15 cellular contexts compared by ENCODE assay signal in the genomic region with DNA sequence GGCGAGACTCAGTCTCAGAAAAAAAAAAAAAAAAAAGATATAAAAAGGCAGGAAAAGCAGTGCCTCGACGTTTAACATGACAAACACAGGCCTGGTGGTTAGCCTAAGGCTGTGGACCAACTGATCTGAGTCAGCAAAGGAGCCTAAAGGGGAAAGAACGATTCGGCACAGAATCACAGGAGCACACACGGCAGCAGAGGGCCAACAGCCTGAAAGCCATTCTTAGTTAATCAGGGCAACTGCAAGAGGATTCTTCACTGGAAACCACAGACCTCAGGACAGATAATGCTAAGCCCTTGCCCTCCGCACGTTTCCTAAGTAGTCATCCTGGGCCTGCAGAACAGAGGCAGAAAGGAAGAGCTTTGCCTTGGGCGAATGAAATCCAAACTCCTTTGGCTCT. TPM values are rescaled to one million over a fixed set of nuclear protein-coding genes. Genes with fewer than 3 reads are reported as not detected.
DNase-seq lines count a peak whose midpoint lies in the region; ATAC-seq and TF ChIP-seq lines count a peak whose summit lies in the region.
"Had no signal": no experiment of that assay in that cellular context is flagged by ENCODE, and none has a peak within 500 bp of the region (broad histone marks: within the 10 kb centered on the region; RNA-seq: fewer than 3 reads in every experiment).

No MANE protein-coding gene starts in this region.

- peak overlapping the region; percentile 50; the same call in 1 of the 2 replicates for H3K27ac ChIP-seq in SK-N-MC
- H3K27ac ChIP-seq in neural progenitor cell, result no peak overlapping the region
- H3K27ac ChIP-seq: upper lobe of right lung had no signal

- no peaks in the 10 kb centered on the region for H3K27me3 ChIP-seq in neural progenitor cell
- H3K27me3 ChIP-seq: upper lobe of right lung had no signal

- no peak overlapping the region for H3K4me3 Mint-ChIP-seq in neural progenitor cell
- H3K4me3 Mint-ChIP-seq in activated CD4-positive, alpha-beta T cell treated with anti-CD3 and anti-CD28 coated beads, Interleukin-2, amount 10 ng/mL, durations not matched to agents 24 days and 14 days, result no peak overlapping the region
- H3K4me3 Mint-ChIP-seq: CD14-positive monocyte had no signal

- peaks cover 21% of the 10 kb centered on the region for H3K4me1 ChIP-seq in neural progenitor cell

- peaks cover 17% of the 10 kb centered on the region for H3F3A ChIP-seq in neural progenitor cell (ENCODE audit: low read depth)

- no peak overlapping the region for H3K27ac Mint-ChIP-seq in neural progenitor cell
- no peak overlapping the region for H3K27ac Mint-ChIP-seq in activated CD4-positive, alpha-beta T cell treated with anti-CD3 and anti-CD28 coated beads, Interleukin-2, amount 10 ng/mL, durations not matched to agents 24 days and 14 days

- H3K9me3 Mint-ChIP-seq in neural progenitor cell, result no peaks in the 10 kb centered on the region
- no peaks in the 10 kb centered on the region for H3K9me3 Mint-ChIP-seq in activated CD4-positive, alpha-beta T cell treated with anti-CD3 and anti-CD28 coated beads, Interleukin-2, amount 10 ng/mL, durations not matched to agents 24 days and 14 days
- H3K9me3 Mint-ChIP-seq: brain, CD14-positive monocyte had no signal

- H3K27me3 Mint-ChIP-seq in neural progenitor cell (ENCODE audit: insufficient read depth, low read depth), result peaks cover 5% of the 10 kb centered on the region
- no peaks in the 10 kb centered on the region for H3K27me3 Mint-ChIP-seq in activated CD4-positive, alpha-beta T cell treated with anti-CD3 and anti-CD28 coated beads, Interleukin-2, amount 10 ng/mL, durations not matched to agents 24 days and 14 days
- H3K27me3 Mint-ChIP-seq: brain had no signal

- H2AFZ ChIP-seq in neural progenitor cell (replicated peaks), result no peak overlapping the region

- H3K4me2 ChIP-seq in neural progenitor cell, result no peak overlapping the region

- peak; percentile 82 for DNase-seq in ELR (ENCODE audit: low read depth)
- DNase-seq in SK-N-MC (ENCODE audit: low read depth, low spot score), result no peak
- peak; percentile 16 to 41 for DNase-seq in erythroblast (lab: John Stamatoyannopoulos, UW)
- peak; percentile 23 for DNase-seq in neural progenitor cell (ENCODE audit: low spot score)
- DNase-seq in activated CD8-positive, alpha-beta memory T cell treated with anti-CD3 and anti-CD28 coated beads for 24 hours, result no peak
- no peak for DNase-seq in activated CD4-positive, alpha-beta T cell treated with anti-CD3 and anti-CD28 coated beads, Interleukin-2, amount 10 ng/mL, durations not matched to agents 24 days and 14 days
- no peak for DNase-seq in NCI-H1694 (lab: John Stamatoyannopoulos, UW)
- DNase-seq: Karpas-422, midbrain, NCI-H2227 treated with DMSO at 0.1 percent for 48 hours, right cardiac atrium, upper lobe of right lung had no signal

- TF ChIP-seq POLR2A in erythroblast (IDR thresholded peaks at IDR 0.05; ENCODE audit: low read length), result no peak

- H3K36me3 ChIP-seq in SK-N-MC (ENCODE audit: insufficient read depth, low read length) (peaks cover 15% of the 10 kb centered on the region; the same call in 1 of the 2 replicates), neural progenitor cell (no peaks in the 10 kb centered on the region)

- peaks cover 80% of the 10 kb centered on the region for H4K20me1 ChIP-seq in neural progenitor cell (ENCODE audit: low read depth)

- peaks cover 69% of the 10 kb centered on the region for H3K79me2 ChIP-seq in neural progenitor cell (ENCODE audit: low read depth)

- peaks cover 23% of the 10 kb centered on the region for H3K4me1 Mint-ChIP-seq in neural progenitor cell
- H3K4me1 Mint-ChIP-seq in activated CD4-positive, alpha-beta T cell treated with anti-CD3 and anti-CD28 coated beads, Interleukin-2, amount 10 ng/mL, durations not matched to agents 24 days and 14 days, result peaks cover 4% of the 10 kb centered on the region

- intact Hi-C loops in activated CD4-positive, alpha-beta T cell treated with anti-CD3 and anti-CD28 coated beads, Interleukin-2, amount 10 ng/mL, durations not matched to agents 24 days and 14 days (cut with micrococcal nuclease), result no loop called here

- ATAC-seq in HG02885 (IDR thresholded peaks at IDR 0.05; ENCODE audit: poor library complexity, unreplicated experiment), result no peak
- ATAC-seq: right cardiac atrium, upper lobe of right lung had no signal

- H3K9me3 ChIP-seq in SK-N-MC (ENCODE audit: low read depth, low read length) (no peaks in the 10 kb centered on the region), neural progenitor cell (ENCODE audit: low read depth) (no peaks in the 10 kb centered on the region)
- H3K9me3 ChIP-seq: upper lobe of right lung had no signal

- H3K4me3 ChIP-seq in SK-N-MC, result no peak overlapping the region
- H3K4me3 ChIP-seq in neural progenitor cell, result no peak overlapping the region
- H3K4me3 ChIP-seq: upper lobe of right lung had no signal

- H3K36me3 Mint-ChIP-seq in neural progenitor cell, result peaks cover 24% of the 10 kb centered on the region
- peaks cover 33% of the 10 kb centered on the region for H3K36me3 Mint-ChIP-seq in activated CD4-positive, alpha-beta T cell treated with anti-CD3 and anti-CD28 coated beads, Interleukin-2, amount 10 ng/mL, durations not matched to agents 24 days and 14 days (ENCODE audit: low read depth)

- H3K9ac ChIP-seq in SK-N-MC (ENCODE audit: insufficient read length), result no peak overlapping the region
- no peak overlapping the region for H3K9ac ChIP-seq in neural progenitor cell

- TF ChIP-seq CTCF in neural progenitor cell (IDR thresholded peaks at IDR 0.05), result no peak

RNA-seq across cellular contexts. Expression of gene TMEM11, which starts 14.7 kb away (rescaled TPM):
- 17.3 and 20.9 TPM in 2 replicates for total RNA-seq in neural progenitor cell (ENCODE audit: low replicate concordance)
- 33.5 and 34.7 TPM in 2 replicates for total RNA-seq in activated CD4-positive, alpha-beta T cell treated with anti-CD3 and anti-CD28 coated beads, Interleukin-2, amount 10 ng/mL, durations not matched to agents 24 days and 14 days

RNA-seq across cellular contexts. Expression of gene NATD1, which starts 53.9 kb away (rescaled TPM):
- total RNA-seq in neural progenitor cell (ENCODE audit: low replicate concordance), result 4.3 and 7.8 TPM in 2 replicates
- 1.1 TPM in 2 replicates for total RNA-seq in activated CD4-positive, alpha-beta T cell treated with anti-CD3 and anti-CD28 coated beads, Interleukin-2, amount 10 ng/mL, durations not matched to agents 24 days and 14 days

Comparison
In these comparisons a context has a peak if more than half of its experiments do, and no peak if none do; other contexts are left out.
1. DNase-seq: peak in ELR (single experiment), erythroblast (2 of 2) and neural progenitor cell (single experiment); none in SK-N-MC (single experiment), activated CD8-positive, alpha-beta memory T cell treated with anti-CD3 and anti-CD28 coated beads for 24 hours (single experiment), activated CD4-positive, alpha-beta T cell treated with anti-CD3 and anti-CD28 coated beads, Interleukin-2, amount 10 ng/mL, durations not matched to agents 24 days and 14 days (single experiment) and NCI-H1694 (single experiment).